ENCODE assay signal across 15 cellular contexts in the genomic region with DNA sequence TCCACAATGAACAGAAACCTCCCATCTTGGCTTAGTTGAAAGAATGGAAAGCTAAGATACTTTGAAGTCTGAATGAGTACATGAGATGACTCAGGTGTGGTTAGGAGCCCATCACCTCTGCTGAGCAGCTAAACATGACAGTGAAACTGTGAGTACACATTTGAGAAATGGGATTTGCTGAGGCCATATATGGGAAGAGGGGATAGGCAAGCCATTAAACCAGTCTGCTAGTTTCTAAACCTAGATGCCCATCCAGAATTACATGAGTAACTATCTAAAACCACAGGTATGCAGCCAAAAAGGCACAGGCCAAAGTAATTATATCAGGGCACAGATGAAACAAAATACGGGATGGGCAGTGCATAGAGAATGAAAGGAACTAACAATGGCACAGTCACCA. TPM values are rescaled to one million over a fixed set of nuclear protein-coding genes. Genes with fewer than 3 reads are reported as not detected.
DNase-seq lines count a peak whose midpoint lies in the region; ATAC-seq and TF ChIP-seq lines count a peak whose summit lies in the region.
"Had no signal": no experiment of that assay in that cellular context is flagged by ENCODE, and none has a peak within 500 bp of the region (broad histone marks: within the 10 kb centered on the region; RNA-seq: fewer than 3 reads in every experiment).

No MANE protein-coding gene starts in this region.

- H3K4me1 ChIP-seq in Karpas-422 (ENCODE audit: low read length): peaks cover 3% of the 10 kb centered on the region; the same call in 1 of the 2 replicates
- H3K4me1 ChIP-seq: adrenal gland, tibial nerve had no signal

- H2AFZ ChIP-seq in Karpas-422 (ENCODE audit: low read length): no peak overlapping the region

- ATAC-seq in activated CD4-positive, alpha-beta T cell treated with anti-CD3 and anti-CD28 coated beads for 36 hours: peak; percentile 90

- H3K4me1 Mint-ChIP-seq in activated CD4-positive, alpha-beta T cell treated with anti-CD3 and anti-CD28 coated beads for 36 hours: peaks cover 18% of the 10 kb centered on the region
- peaks cover 1% of the 10 kb centered on the region for H3K4me1 Mint-ChIP-seq in activated CD4-positive, alpha-beta T cell treated with anti-CD3 and anti-CD28 coated beads, Interleukin-2, amount 10 ng/mL, durations not matched to agents 24 days and 14 days
- H3K4me1 Mint-ChIP-seq in HFFc6 (ENCODE audit: low read depth) (peaks cover 19% of the 10 kb centered on the region; the same call in 1 of the 2 replicates), chondrocyte (ENCODE audit: low read depth) (no peaks in the 10 kb centered on the region)
- H3K4me1 Mint-ChIP-seq: IgD-negative memory B cell had no signal

- H3K9ac ChIP-seq in Karpas-422 (ENCODE audit: low read length): no peak overlapping the region

- H4K20me1 ChIP-seq in Karpas-422 (ENCODE audit: insufficient read depth, low read depth, low read length): no peaks in the 10 kb centered on the region

- H3K9me3 ChIP-seq in Karpas-422 (ENCODE audit: low read length): no peaks in the 10 kb centered on the region
- H3K9me3 ChIP-seq: adrenal gland, tibial nerve had no signal

- intact Hi-C loops in activated CD4-positive, alpha-beta T cell treated with anti-CD3 and anti-CD28 coated beads for 36 hours (cut with DNase I, micrococcal nuclease): no loop called here
- intact Hi-C loops in activated CD4-positive, alpha-beta T cell treated with anti-CD3 and anti-CD28 coated beads, Interleukin-2, amount 10 ng/mL, durations not matched to agents 24 days and 14 days (cut with micrococcal nuclease): no loop called here

- H3K36me3 Mint-ChIP-seq in activated CD4-positive, alpha-beta T cell treated with anti-CD3 and anti-CD28 coated beads for 36 hours (ENCODE audit: low read depth): no peaks in the 10 kb centered on the region
- H3K36me3 Mint-ChIP-seq in activated CD4-positive, alpha-beta T cell treated with anti-CD3 and anti-CD28 coated beads, Interleukin-2, amount 10 ng/mL, durations not matched to agents 24 days and 14 days (ENCODE audit: low read depth): no peaks in the 10 kb centered on the region
- no peaks in the 10 kb centered on the region for H3K36me3 Mint-ChIP-seq in HFFc6 (ENCODE audit: low read depth)
- H3K36me3 Mint-ChIP-seq in chondrocyte (ENCODE audit: low read depth): no peaks in the 10 kb centered on the region
- H3K36me3 Mint-ChIP-seq: IgD-negative memory B cell had no signal

- H3K27me3 ChIP-seq in kidney epithelial cell (ENCODE audit: control insufficient read depth, insufficient read depth, low read length) (no peaks in the 10 kb centered on the region), Karpas-422 (ENCODE audit: low read length) (no peaks in the 10 kb centered on the region)
- H3K27me3 ChIP-seq: adrenal gland, tibial nerve had no signal

- H3K4me3 ChIP-seq in kidney epithelial cell (ENCODE audit: low read depth, low read length) (no peak overlapping the region), Karpas-422 (ENCODE audit: low read length) (no peak overlapping the region)
- H3K4me3 ChIP-seq: adrenal gland, tibial nerve had no signal

- CTCF ChIA-PET in activated CD4-positive, alpha-beta T cell treated with anti-CD3 and anti-CD28 coated beads for 36 hours (lab: Charles Lee): interaction anchor here (0.7 kb wide), 1 partner anchor 76 kb away, joined by 3 read pairs; no protein-coding TSS in a partner anchor

- TF ChIP-seq CTCF in HFFc6 (IDR thresholded peaks at IDR 0.05) (no peak), kidney epithelial cell (IDR thresholded peaks at IDR 0.05; ENCODE audit: insufficient read depth, low read length, poor library complexity, severe bottlenecking) (no peak), chondrocyte (IDR thresholded peaks at IDR 0.05) (no peak)

- POLR2A ChIA-PET in activated CD4-positive, alpha-beta T cell treated with anti-CD3 and anti-CD28 coated beads for 36 hours (lab: Charles Lee): no interaction called here

- peak; percentile 36 for DNase-seq in activated CD4-positive, alpha-beta T cell treated with anti-CD3 and anti-CD28 coated beads for 36 hours
- no peak for DNase-seq in activated CD4-positive, alpha-beta T cell treated with anti-CD3 and anti-CD28 coated beads, Interleukin-2, amount 10 ng/mL, durations not matched to agents 24 days and 14 days
- DNase-seq in HFFc6 (peak; percentile 18), LHCN-M2 (ENCODE audit: low read depth) (peak; percentile 36), kidney epithelial cell (ENCODE audit: low read depth) (peak; percentile 54), SKM-1 treated with dmso at 0.1 percent for 144 hours (lab: John Stamatoyannopoulos, UW; ENCODE audit: unreplicated experiment) (no peak), chondrocyte (ENCODE audit: low spot score) (no peak), Karpas-422 (no peak)
- DNase-seq: adrenal gland, NCI-H1694 treated with DMSO at 0.1 percent for 48 hours had no signal

- no peaks in the 10 kb centered on the region for H3K79me2 ChIP-seq in Karpas-422 (ENCODE audit: low read length)

- no peak overlapping the region for H3K4me2 ChIP-seq in Karpas-422 (ENCODE audit: low read depth, low read length, poor library complexity, severe bottlenecking)

- H3K4me3 Mint-ChIP-seq in activated CD4-positive, alpha-beta T cell treated with anti-CD3 and anti-CD28 coated beads for 36 hours: no peak overlapping the region
- no peak overlapping the region for H3K4me3 Mint-ChIP-seq in activated CD4-positive, alpha-beta T cell treated with anti-CD3 and anti-CD28 coated beads, Interleukin-2, amount 10 ng/mL, durations not matched to agents 24 days and 14 days
- no peak overlapping the region for H3K4me3 Mint-ChIP-seq in HFFc6
- H3K4me3 Mint-ChIP-seq in chondrocyte (ENCODE audit: unreplicated experiment): no peak overlapping the region
- H3K4me3 Mint-ChIP-seq: dendritic cell treated with granulocyte-macrophage colony-stimulating factor and Interleukin-4, amounts not matched to agents 40 ng/mL and 50 ng/mL, for 4 days; IgD-negative memory B cell had no signal

- no peaks in the 10 kb centered on the region for H3K9me3 Mint-ChIP-seq in activated CD4-positive, alpha-beta T cell treated with anti-CD3 and anti-CD28 coated beads for 36 hours (ENCODE audit: low read depth)
- H3K9me3 Mint-ChIP-seq in activated CD4-positive, alpha-beta T cell treated with anti-CD3 and anti-CD28 coated beads, Interleukin-2, amount 10 ng/mL, durations not matched to agents 24 days and 14 days: no peaks in the 10 kb centered on the region
- H3K9me3 Mint-ChIP-seq in HFFc6 (no peaks in the 10 kb centered on the region), chondrocyte (ENCODE audit: low read depth) (no peaks in the 10 kb centered on the region)
- H3K9me3 Mint-ChIP-seq: dendritic cell treated with granulocyte-macrophage colony-stimulating factor and Interleukin-4, amounts not matched to agents 40 ng/mL and 50 ng/mL, for 4 days had no signal

- peaks cover 28% of the 10 kb centered on the region for H3K27me3 Mint-ChIP-seq in activated CD4-positive, alpha-beta T cell treated with anti-CD3 and anti-CD28 coated beads for 36 hours
- H3K27me3 Mint-ChIP-seq in activated CD4-positive, alpha-beta T cell treated with anti-CD3 and anti-CD28 coated beads, Interleukin-2, amount 10 ng/mL, durations not matched to agents 24 days and 14 days: peaks cover 5% of the 10 kb centered on the region
- H3K27me3 Mint-ChIP-seq in HFFc6 (ENCODE audit: insufficient read depth): no peaks in the 10 kb centered on the region
- peaks cover 13% of the 10 kb centered on the region for H3K27me3 Mint-ChIP-seq in chondrocyte (ENCODE audit: low read depth)

- H3K36me3 ChIP-seq in kidney epithelial cell (ENCODE audit: control insufficient read depth, insufficient read depth, low read length) (no peaks in the 10 kb centered on the region), Karpas-422 (ENCODE audit: insufficient read depth, low read length) (no peaks in the 10 kb centered on the region)
- H3K36me3 ChIP-seq: adrenal gland, tibial nerve had no signal

- no peak overlapping the region for H3K27ac Mint-ChIP-seq in activated CD4-positive, alpha-beta T cell treated with anti-CD3 and anti-CD28 coated beads for 36 hours
- no peak overlapping the region for H3K27ac Mint-ChIP-seq in activated CD4-positive, alpha-beta T cell treated with anti-CD3 and anti-CD28 coated beads, Interleukin-2, amount 10 ng/mL, durations not matched to agents 24 days and 14 days
- no peak overlapping the region for H3K27ac Mint-ChIP-seq in HFFc6
- H3K27ac Mint-ChIP-seq in chondrocyte (ENCODE audit: unreplicated experiment): no peak overlapping the region
- H3K27ac Mint-ChIP-seq: dendritic cell treated with granulocyte-macrophage colony-stimulating factor and Interleukin-4, amounts not matched to agents 40 ng/mL and 50 ng/mL, for 4 days; IgD-negative memory B cell had no signal

- no peaks in the 10 kb centered on the region for H3K9me2 ChIP-seq in Karpas-422 (replicated peaks; ENCODE audit: insufficient read depth, low read length)

- no peak overlapping the region for H3K27ac ChIP-seq in Karpas-422 (ENCODE audit: low read length)
- H3K27ac ChIP-seq: adrenal gland, tibial nerve had no signal

RNA-seq across cellular contexts. Expression of gene NKX2-1, which starts 41.2 kb away (rescaled TPM):
- not detected for total RNA-seq in activated CD4-positive, alpha-beta T cell treated with anti-CD3 and anti-CD28 coated beads for 36 hours
- total RNA-seq in activated CD4-positive, alpha-beta T cell treated with anti-CD3 and anti-CD28 coated beads, Interleukin-2, amount 10 ng/mL, durations not matched to agents 24 days and 14 days: not detected in 2 replicates
- not detected for total RNA-seq in HFFc6 (2021; fragmentation: NEBNext Ultra II Directional; extraction: Animal tissue kit (Norgen Biotek cat#: 25700))
- not detected in 2 replicates for total RNA-seq in LHCN-M2 (2014; rRNA removed)
- polyA plus RNA-seq in LHCN-M2 (2012): not detected
- not detected in 2 replicates for total RNA-seq in kidney epithelial cell
- total RNA-seq in chondrocyte: not detected in 3 replicates
- not detected in 2 replicates for total RNA-seq in Karpas-422 (2014; rRNA removed; shearing (Covaris generic); ENCODE audit: low replicate concordance)
- total RNA-seq: activated CD8-positive, alpha-beta memory T cell treated with anti-CD3 and anti-CD28 coated beads for 36 hours; T-helper 2 cell treated with Interferon-gamma antibody and Interleukin-4, amounts not matched to agents 100 ng/mL and 5 ng/mL, for 36 hours; tibial nerve had no signal
- polyA plus RNA-seq: adrenal gland, IgD-negative memory B cell had no signal

Comparison
In these comparisons a context has a peak if more than half of its experiments do, and no peak if none do; other contexts are left out.
1. DNase-seq: peak in activated CD4-positive, alpha-beta T cell treated with anti-CD3 and anti-CD28 coated beads for 36 hours (single experiment), HFFc6 (single experiment), LHCN-M2 (single experiment) and kidney epithelial cell (single experiment); none in activated CD4-positive, alpha-beta T cell treated with anti-CD3 and anti-CD28 coated beads, Interleukin-2, amount 10 ng/mL, durations not matched to agents 24 days and 14 days (single experiment), SKM-1 treated with dmso at 0.1 percent for 144 hours (single experiment), chondrocyte (single experiment) and Karpas-422 (single experiment).